12 cellular contexts compared by ENCODE assay signal in genomic region chr20:31440012-31440659, GRCh38. TPM values are rescaled to one million over a fixed set of nuclear protein-coding genes. Genes with fewer than 3 reads are reported as not detected.
A peak's percentile ranks its signal among the peaks of the same experiment; 100 is the strongest.
DNase-seq lines count a peak whose midpoint lies in the region; TF ChIP-seq lines count a peak whose summit lies in the region.
"Had no signal": no experiment of that assay in that cellular context is flagged by ENCODE, and none has a peak within 500 bp of the region (broad histone marks: within the 10 kb centered on the region; RNA-seq: fewer than 3 reads in every experiment).

Gene DEFB123, plus strand, starts transcription at chr20:31440632. Its CDS starts 67 bp downstream, at chr20:31440699.

- H3K4me2 ChIP-seq in OCI-LY1 (ENCODE audit: low read length), result no peak within 1 kb of the TSS

- H3K79me2 ChIP-seq in OCI-LY1 (ENCODE audit: insufficient read depth, low read length), result no peaks in the 10 kb centered on the region

- H3K36me3 ChIP-seq in BE2C, result no peaks in the 10 kb centered on the region
- no peaks in the 10 kb centered on the region for H3K36me3 ChIP-seq in OCI-LY1 (ENCODE audit: insufficient read depth, low read length)
- H3K36me3 ChIP-seq: right atrium auricular region had no signal

- H3F3A ChIP-seq in OCI-LY1 (ENCODE audit: insufficient read depth, low read length), result no peaks in the 10 kb centered on the region

- DNase-seq in BE2C, result no peak
- peak; percentile 74 for DNase-seq in ELF-1 (ENCODE audit: low read depth, low spot score)
- no peak for DNase-seq in fibroblast of mammary gland (ENCODE audit: low read depth)
- DNase-seq in T-helper 2 cell, result no peak
- no peak for DNase-seq in activated gamma-delta T cell treated with Interleukin-2 at 50 U/mL for 16 hours
- no peak for DNase-seq in NCI-H510A (lab: John Stamatoyannopoulos, UW)
- DNase-seq: amniotic stem cell; left cardiac atrium; naive thymus-derived CD4-positive, alpha-beta T cell; NCI-H187 treated with DMSO at 0.1 percent for 48 hours had no signal

- H4K20me1 ChIP-seq in OCI-LY1 (ENCODE audit: insufficient read depth, low read length), result no peaks in the 10 kb centered on the region

- no peaks in the 10 kb centered on the region for H3K9me3 ChIP-seq in BE2C
- no peaks in the 10 kb centered on the region for H3K9me3 ChIP-seq in OCI-LY1 (ENCODE audit: low read length)
- H3K9me3 ChIP-seq: right atrium auricular region had no signal

- H3K27ac ChIP-seq in OCI-LY1 (ENCODE audit: low read depth, low read length, poor library complexity, severe bottlenecking), result no peak within 1 kb of the TSS
- H3K27ac ChIP-seq: right atrium auricular region had no signal

- H3K27me3 ChIP-seq in BE2C (no peaks in the 10 kb centered on the region; the same call in 1 of the 2 replicates), OCI-LY1 (ENCODE audit: insufficient read depth, low read length) (no peaks in the 10 kb centered on the region; the same call in 1 of the 2 replicates)
- H3K27me3 ChIP-seq: right atrium auricular region had no signal

- H3K4me3 ChIP-seq in BE2C (ENCODE audit: low read depth, low read length), result no peak within 1 kb of the TSS
- no peak within 1 kb of the TSS for H3K4me3 ChIP-seq in OCI-LY1 (ENCODE audit: low read depth, low read length, poor library complexity, severe bottlenecking)
- no peak within 1 kb of the TSS for H3K4me3 ChIP-seq in fibroblast of mammary gland (ENCODE audit: control insufficient read depth, low read depth, low read length)
- H3K4me3 ChIP-seq: right atrium auricular region had no signal

- H3K4me1 ChIP-seq in BE2C, result no peaks in the 10 kb centered on the region
- H3K4me1 ChIP-seq in OCI-LY1 (ENCODE audit: insufficient read depth, low read length, severe bottlenecking), result no peaks in the 10 kb centered on the region
- H3K4me1 ChIP-seq: right atrium auricular region had no signal

- no peak within 1 kb of the TSS for H3K9ac ChIP-seq in OCI-LY1 (ENCODE audit: low read length)

- peak; percentile 31 for TF ChIP-seq CTCF in BE2C (IDR thresholded peaks at IDR 0.05; ENCODE audit: low read depth, low read length)
- peak; percentile 56 for TF ChIP-seq CTCF in OCI-LY1 (IDR thresholded peaks at IDR 0.05; ENCODE audit: low read length)
- TF ChIP-seq CTCF in fibroblast of mammary gland (conservative IDR thresholded peaks at IDR 0.05; ENCODE audit: control insufficient read depth, insufficient read depth, low read depth, low read length), result peak; percentile 19

- no peak within 1 kb of the TSS for H2AFZ ChIP-seq in OCI-LY1 (ENCODE audit: low read length)

- H3K9me2 ChIP-seq in OCI-LY1 (ENCODE audit: low read depth, low read length), result no peaks in the 10 kb centered on the region

RNA-seq across cellular contexts. Expression of gene DEFB123, which starts in this region (rescaled TPM):
- polyA plus RNA-seq in BE2C (2012; ENCODE audit: insufficient read depth, insufficient read length, low read depth), result not detected
- polyA plus RNA-seq: naive thymus-derived CD4-positive, alpha-beta T cell had no signal
